ENCODE assay signal across 1 cellular context in genomic region chr6:42962096-42962495, GRCh38.
TF ChIP-seq lines count a peak whose summit lies in the region.

No MANE protein-coding gene starts in this region.

TF ChIP-seq in HepG2, 621 proteins besides CTCF, POLR2A, EP300 and RAD21:
- TF ChIP-seq NR2C2 (CRISPR knock-in tag; IDR thresholded peaks at IDR 0.05; ENCODE audit: borderline replicate concordance) = no peak
- no peak for TF ChIP-seq GLI4 (CRISPR knock-in tag; IDR thresholded peaks at IDR 0.05; ENCODE audit: borderline replicate concordance)
- no peak for TF ChIP-seq FOSL2 (CRISPR knock-in tag; IDR thresholded peaks at IDR 0.05)
- TF ChIP-seq ETV6 (CRISPR knock-in tag; conservative IDR thresholded peaks at IDR 0.05) = no peak
- no peak for TF ChIP-seq ZNF296 (CRISPR knock-in tag; conservative IDR thresholded peaks at IDR 0.05)
- no peak for TF ChIP-seq FOXP1 (IDR thresholded peaks at IDR 0.05)
- TF ChIP-seq FOXP1 (CRISPR knock-in tag; IDR thresholded peaks at IDR 0.05) = no peak
- no peak for TF ChIP-seq NFIC (IDR thresholded peaks at IDR 0.05; ENCODE audit: low read length)
- TF ChIP-seq ARHGAP35 (CRISPR knock-in tag; IDR thresholded peaks at IDR 0.05; ENCODE audit: borderline replicate concordance) = no peak
